In the genomic region with DNA sequence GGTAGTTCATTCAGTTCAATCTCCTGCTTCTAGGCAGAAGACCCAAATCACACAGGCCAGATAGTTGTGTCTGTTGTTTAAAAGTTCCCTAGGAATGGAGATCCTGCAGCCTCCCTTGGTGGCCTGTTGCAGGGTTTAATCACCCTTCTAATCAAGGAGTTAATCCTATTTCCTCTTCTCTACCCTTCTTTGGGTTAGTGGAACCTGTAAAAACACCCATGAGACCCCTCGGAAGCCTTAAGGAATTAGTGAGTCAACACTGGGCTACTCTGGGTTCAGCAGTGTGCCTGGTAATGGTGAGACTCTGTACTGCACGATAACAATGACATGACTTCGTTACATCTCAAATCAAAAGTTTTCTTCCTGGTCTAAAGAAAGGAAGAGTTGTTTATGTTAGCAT, we compare ENCODE assay signal across 1 cellular context.
TF ChIP-seq lines count a peak whose summit lies in the region.

No MANE protein-coding gene starts in this region.

TF ChIP-seq in H1, 55 proteins besides CTCF, POLR2A, EP300 and RAD21 (continued from another document):
- TF ChIP-seq, protein P1, sequence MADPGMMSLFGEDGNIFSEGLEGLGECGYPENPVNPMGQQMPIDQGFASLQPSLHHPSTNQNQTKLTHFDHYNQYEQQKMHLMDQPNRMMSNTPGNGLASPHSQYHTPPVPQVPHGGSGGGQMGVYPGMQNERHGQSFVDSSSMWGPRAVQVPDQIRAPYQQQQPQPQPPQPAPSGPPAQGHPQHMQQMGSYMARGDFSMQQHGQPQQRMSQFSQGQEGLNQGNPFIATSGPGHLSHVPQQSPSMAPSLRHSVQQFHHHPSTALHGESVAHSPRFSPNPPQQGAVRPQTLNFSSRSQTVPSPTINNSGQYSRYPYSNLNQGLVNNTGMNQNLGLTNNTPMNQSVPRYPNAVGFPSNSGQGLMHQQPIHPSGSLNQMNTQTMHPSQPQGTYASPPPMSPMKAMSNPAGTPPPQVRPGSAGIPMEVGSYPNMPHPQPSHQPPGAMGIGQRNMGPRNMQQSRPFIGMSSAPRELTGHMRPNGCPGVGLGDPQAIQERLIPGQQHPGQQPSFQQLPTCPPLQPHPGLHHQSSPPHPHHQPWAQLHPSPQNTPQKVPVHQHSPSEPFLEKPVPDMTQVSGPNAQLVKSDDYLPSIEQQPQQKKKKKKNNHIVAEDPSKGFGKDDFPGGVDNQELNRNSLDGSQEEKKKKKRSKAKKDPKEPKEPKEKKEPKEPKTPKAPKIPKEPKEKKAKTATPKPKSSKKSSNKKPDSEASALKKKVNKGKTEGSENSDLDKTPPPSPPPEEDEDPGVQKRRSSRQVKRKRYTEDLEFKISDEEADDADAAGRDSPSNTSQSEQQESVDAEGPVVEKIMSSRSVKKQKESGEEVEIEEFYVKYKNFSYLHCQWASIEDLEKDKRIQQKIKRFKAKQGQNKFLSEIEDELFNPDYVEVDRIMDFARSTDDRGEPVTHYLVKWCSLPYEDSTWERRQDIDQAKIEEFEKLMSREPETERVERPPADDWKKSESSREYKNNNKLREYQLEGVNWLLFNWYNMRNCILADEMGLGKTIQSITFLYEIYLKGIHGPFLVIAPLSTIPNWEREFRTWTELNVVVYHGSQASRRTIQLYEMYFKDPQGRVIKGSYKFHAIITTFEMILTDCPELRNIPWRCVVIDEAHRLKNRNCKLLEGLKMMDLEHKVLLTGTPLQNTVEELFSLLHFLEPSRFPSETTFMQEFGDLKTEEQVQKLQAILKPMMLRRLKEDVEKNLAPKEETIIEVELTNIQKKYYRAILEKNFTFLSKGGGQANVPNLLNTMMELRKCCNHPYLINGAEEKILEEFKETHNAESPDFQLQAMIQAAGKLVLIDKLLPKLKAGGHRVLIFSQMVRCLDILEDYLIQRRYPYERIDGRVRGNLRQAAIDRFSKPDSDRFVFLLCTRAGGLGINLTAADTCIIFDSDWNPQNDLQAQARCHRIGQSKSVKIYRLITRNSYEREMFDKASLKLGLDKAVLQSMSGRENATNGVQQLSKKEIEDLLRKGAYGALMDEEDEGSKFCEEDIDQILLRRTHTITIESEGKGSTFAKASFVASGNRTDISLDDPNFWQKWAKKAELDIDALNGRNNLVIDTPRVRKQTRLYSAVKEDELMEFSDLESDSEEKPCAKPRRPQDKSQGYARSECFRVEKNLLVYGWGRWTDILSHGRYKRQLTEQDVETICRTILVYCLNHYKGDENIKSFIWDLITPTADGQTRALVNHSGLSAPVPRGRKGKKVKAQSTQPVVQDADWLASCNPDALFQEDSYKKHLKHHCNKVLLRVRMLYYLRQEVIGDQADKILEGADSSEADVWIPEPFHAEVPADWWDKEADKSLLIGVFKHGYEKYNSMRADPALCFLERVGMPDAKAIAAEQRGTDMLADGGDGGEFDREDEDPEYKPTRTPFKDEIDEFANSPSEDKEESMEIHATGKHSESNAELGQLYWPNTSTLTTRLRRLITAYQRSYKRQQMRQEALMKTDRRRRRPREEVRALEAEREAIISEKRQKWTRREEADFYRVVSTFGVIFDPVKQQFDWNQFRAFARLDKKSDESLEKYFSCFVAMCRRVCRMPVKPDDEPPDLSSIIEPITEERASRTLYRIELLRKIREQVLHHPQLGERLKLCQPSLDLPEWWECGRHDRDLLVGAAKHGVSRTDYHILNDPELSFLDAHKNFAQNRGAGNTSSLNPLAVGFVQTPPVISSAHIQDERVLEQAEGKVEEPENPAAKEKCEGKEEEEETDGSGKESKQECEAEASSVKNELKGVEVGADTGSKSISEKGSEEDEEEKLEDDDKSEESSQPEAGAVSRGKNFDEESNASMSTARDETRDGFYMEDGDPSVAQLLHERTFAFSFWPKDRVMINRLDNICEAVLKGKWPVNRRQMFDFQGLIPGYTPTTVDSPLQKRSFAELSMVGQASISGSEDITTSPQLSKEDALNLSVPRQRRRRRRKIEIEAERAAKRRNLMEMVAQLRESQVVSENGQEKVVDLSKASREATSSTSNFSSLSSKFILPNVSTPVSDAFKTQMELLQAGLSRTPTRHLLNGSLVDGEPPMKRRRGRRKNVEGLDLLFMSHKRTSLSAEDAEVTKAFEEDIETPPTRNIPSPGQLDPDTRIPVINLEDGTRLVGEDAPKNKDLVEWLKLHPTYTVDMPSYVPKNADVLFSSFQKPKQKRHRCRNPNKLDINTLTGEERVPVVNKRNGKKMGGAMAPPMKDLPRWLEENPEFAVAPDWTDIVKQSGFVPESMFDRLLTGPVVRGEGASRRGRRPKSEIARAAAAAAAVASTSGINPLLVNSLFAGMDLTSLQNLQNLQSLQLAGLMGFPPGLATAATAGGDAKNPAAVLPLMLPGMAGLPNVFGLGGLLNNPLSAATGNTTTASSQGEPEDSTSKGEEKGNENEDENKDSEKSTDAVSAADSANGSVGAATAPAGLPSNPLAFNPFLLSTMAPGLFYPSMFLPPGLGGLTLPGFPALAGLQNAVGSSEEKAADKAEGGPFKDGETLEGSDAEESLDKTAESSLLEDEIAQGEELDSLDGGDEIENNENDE (IDR thresholded peaks at IDR 0.05; ENCODE audit: insufficient replicate concordance, low read length), result no peak
- TF ChIP-seq TAF1 (IDR thresholded peaks at IDR 0.05; ENCODE audit: low read depth, low read length) (no peak), CHD2 (IDR thresholded peaks at IDR 0.05; ENCODE audit: low read length) (no peak), CBX5 (IDR thresholded peaks at IDR 0.05; ENCODE audit: low read depth, low read length) (no peak), SP1 (IDR thresholded peaks at IDR 0.05; ENCODE audit: low read depth, low read length) (no peak), KDM1A (IDR thresholded peaks at IDR 0.05; ENCODE audit: borderline replicate concordance, low read length) (no peak), TEAD4 (IDR thresholded peaks at IDR 0.05; ENCODE audit: low read depth, low read length) (no peak), ASH2L (IDR thresholded peaks at IDR 0.05; ENCODE audit: low read length) (no peak), SIN3A (conservative IDR thresholded peaks at IDR 0.05 in 1 of 2, IDR thresholded peaks at IDR 0.05 in 1 of 2; ENCODE audit: low read depth in 1 of 2, low read length in 2 of 2) (no peak), SIRT6 (IDR thresholded peaks at IDR 0.05; ENCODE audit: low read length) (no peak)
- TF ChIP-seq, protein P2, sequence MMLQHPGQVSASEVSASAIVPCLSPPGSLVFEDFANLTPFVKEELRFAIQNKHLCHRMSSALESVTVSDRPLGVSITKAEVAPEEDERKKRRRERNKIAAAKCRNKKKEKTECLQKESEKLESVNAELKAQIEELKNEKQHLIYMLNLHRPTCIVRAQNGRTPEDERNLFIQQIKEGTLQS (IDR thresholded peaks at IDR 0.05; ENCODE audit: insufficient read depth, low read depth, low read length), result no peak
